In the genomic region with DNA sequence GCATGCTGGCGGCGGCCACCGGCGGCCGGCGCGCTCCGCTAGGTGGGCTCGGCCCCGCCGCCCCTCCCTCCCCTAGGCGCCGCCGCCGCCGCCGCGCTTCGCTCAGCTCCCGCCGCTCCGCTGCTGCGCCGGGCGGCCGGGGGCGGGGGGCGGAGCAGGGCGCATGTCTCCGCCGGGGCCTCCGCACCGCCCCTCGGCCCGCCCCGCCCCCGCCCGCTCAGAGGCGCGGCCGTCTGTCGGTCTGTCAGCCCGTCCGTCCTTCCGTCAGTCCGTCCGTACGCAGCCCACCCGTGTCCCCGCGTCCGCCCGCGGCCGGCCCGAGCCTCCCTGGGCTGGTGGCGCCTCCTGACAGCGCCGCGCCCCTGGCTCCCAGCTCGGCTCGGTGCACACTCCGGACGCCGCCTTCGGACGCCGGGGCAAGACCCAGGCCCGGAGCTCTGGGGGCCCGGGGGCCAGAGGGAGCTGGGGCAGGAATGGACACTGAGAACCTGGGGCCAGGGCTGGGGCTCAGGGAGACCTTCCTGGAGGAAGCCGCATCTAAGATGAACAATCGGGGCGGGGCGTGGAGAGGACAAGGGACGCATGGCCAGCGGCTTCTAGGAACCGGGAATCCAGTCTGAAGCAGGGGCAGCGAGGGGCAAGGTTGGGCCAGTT, we compare ENCODE assay signal across 8 cellular contexts. TPM values are rescaled to one million over a fixed set of nuclear protein-coding genes. Genes with fewer than 3 reads are reported as not detected.
A peak's percentile ranks its signal among the peaks of the same experiment; 100 is the strongest.
DNase-seq lines count a peak whose midpoint lies in the region; ATAC-seq lines count a peak whose summit lies in the region.

A gene (minus strand): TSS at position 138 of the 654 bp plus-strand sequence. CDS start 6,193 bp downstream, outside the sequence.

- no peak within 1 kb of the TSS for H3K9ac ChIP-seq in iPS-15b (ENCODE audit: low read depth, low read length)

- H3K4me1 ChIP-seq in SJSA1 (replicated peaks) = peaks cover 14% of the 10 kb centered on the region
- peaks cover 2% of the 10 kb centered on the region for H3K4me1 ChIP-seq in iPS-15b (ENCODE audit: control insufficient read depth, insufficient read depth, low read length)

- H3K27ac ChIP-seq in SJSA1 (no peak within 1 kb of the TSS), adipose tissue (ENCODE audit: low read depth, low read length) (no peak within 1 kb of the TSS)

- H3K4me3 ChIP-seq in H7 (ENCODE audit: insufficient read depth, low read depth, low read length) (peak within 1 kb of the TSS; percentile 77), SJSA1 (peak within 1 kb of the TSS; percentile 35), iPS-15b (ENCODE audit: low read depth, low read length) (peak within 1 kb of the TSS; percentile 50)

- H3K9me3 ChIP-seq in SJSA1 (replicated peaks) = no peaks in the 10 kb centered on the region
- H3K9me3 ChIP-seq in iPS-15b (ENCODE audit: control insufficient read depth, insufficient read depth, low read length) = no peaks in the 10 kb centered on the region

- H3K36me3 ChIP-seq in H7 (replicated peaks; ENCODE audit: control insufficient read depth, insufficient read depth, low read length) = no peaks in the 10 kb centered on the region
- H3K36me3 ChIP-seq in SJSA1 = no peaks in the 10 kb centered on the region; the same call in 1 of the 2 replicates
- no peaks in the 10 kb centered on the region for H3K36me3 ChIP-seq in iPS-15b (ENCODE audit: control insufficient read depth, insufficient read depth, low read length)

- peaks cover 25% of the 10 kb centered on the region for H3K27me3 ChIP-seq in H7 (ENCODE audit: control insufficient read depth, insufficient read depth, low read length)
- H3K27me3 ChIP-seq in SJSA1 (replicated peaks) = peaks cover 22% of the 10 kb centered on the region
- peaks cover 13% of the 10 kb centered on the region for H3K27me3 ChIP-seq in iPS-15b (ENCODE audit: control insufficient read depth, insufficient read depth, low read length)

- WGBS in adipose tissue, 3 donors = 1 to 3% (median 2%) methylated on average over 37 to 71 of the region's 78 CpGs

- ATAC-seq in HG02981 (IDR thresholded peaks at IDR 0.05; ENCODE audit: unreplicated experiment) = no peak

- DNase-seq in AG20443 (ENCODE audit: low spot score) (peak; percentile 87), H7 (peak; percentile 96), SJSA1 (ENCODE audit: low read depth in 1 of 2, low spot score in 2 of 2) (no peak), NCI-H2029 treated with DMSO at 0.1 percent for 48 hours (lab: John Stamatoyannopoulos, UW) (no peak)
- DNase-seq in stimulated activated CD4-positive, alpha-beta T cell treated with anti-CD3 and anti-CD28 coated beads, Interleukin-12 subunit alpha, Interleukin-12 subunit beta, amount 100 ng/mL, for 24 hours (ENCODE audit: low read depth in 2 of 2) = peak; percentile 17 to 44

RNA-seq across cellular contexts. Expression of the gene that starts here (rescaled TPM):
- total RNA-seq in H7 (2014; rRNA removed; shearing (Covaris generic)) = 15.6 and 25.2 TPM in 2 replicates
- total RNA-seq in SJSA1 (2014; rRNA removed; shearing (Covaris generic)) = 0.32 TPM in 1 of 2 replicates, not detected in the other
- polyA plus RNA-seq in adipose tissue = 10 to 100 TPM in 2 of 3 donors, 1 to 10 TPM in 1; 3.7 to 21.8 (median 12.3) TPM

Comparison
In these comparisons a context has a peak if more than half of its experiments do, and no peak if none do; other contexts are left out.
1. RNA of the gene that starts here (total RNA-seq): 15.6 to 25.2 TPM in H7; 0.32 TPM in SJSA1; every median in the first group is over 10 times any median in the second.
2. DNase-seq: peak in AG20443 (single experiment), H7 (single experiment) and stimulated activated CD4-positive, alpha-beta T cell treated with anti-CD3 and anti-CD28 coated beads, Interleukin-12 subunit alpha, Interleukin-12 subunit beta, amount 100 ng/mL, for 24 hours (2 of 2); none in SJSA1 (0 of 2) and NCI-H2029 treated with DMSO at 0.1 percent for 48 hours (single experiment).
3. Peak in every context shown above with its lines, with median percentiles within 50 percentile points of each other: H3K4me3 ChIP-seq.